Comparison of ENCODE assay signal across 15 cellular contexts in genomic region chr4:120902925-120903324, GRCh38. TPM values are rescaled to one million over a fixed set of nuclear protein-coding genes. Genes with fewer than 3 reads are reported as not detected.
"Had no signal": no experiment of that assay in that cellular context is flagged by ENCODE, and none has a peak within 500 bp of the region (broad histone marks: within the 10 kb centered on the region; RNA-seq: fewer than 3 reads in every experiment).

No MANE protein-coding gene starts in this region.

- DNase-seq: activated CD4-positive, alpha-beta T cell treated with anti-CD3 and anti-CD28 coated beads, Interleukin-2, amount 50 U/mL, for 1 hour; activated CD8-positive, alpha-beta memory T cell treated with anti-CD3 and anti-CD28 coated beads, Interleukin-2, amount 50 U/mL, for 48 hours; activated gamma-delta T cell; erythroblast; islet precursor cell; midbrain; ovary; sigmoid colon; SW 1271; trophoblast cell had no signal

- H3K36me3 Mint-ChIP-seq: stimulated activated memory B cell treated with anti-CD40 and anti-IgM and Interleukin-4, amounts not matched to agents 10 μg/mL and 1 μg/mL and 100 μg/mL, for 72 hours had no signal

- H3K4me1 Mint-ChIP-seq: stimulated activated memory B cell treated with anti-CD40 and anti-IgM and Interleukin-4, amounts not matched to agents 10 μg/mL and 1 μg/mL and 100 μg/mL, for 72 hours; WTC11 had no signal

- ATAC-seq: left lobe of liver; stimulated activated memory B cell treated with anti-CD40 and anti-IgM and Interleukin-4, amounts not matched to agents 10 μg/mL and 1 μg/mL and 100 μg/mL, for 72 hours; WTC11 had no signal

- FAIRE-seq: TTC549 had no signal

- H3K9me3 Mint-ChIP-seq: stimulated activated memory B cell treated with anti-CD40 and anti-IgM and Interleukin-4, amounts not matched to agents 10 μg/mL and 1 μg/mL and 100 μg/mL, for 72 hours had no signal

- H3K4me3 Mint-ChIP-seq: stimulated activated memory B cell treated with anti-CD40 and anti-IgM and Interleukin-4, amounts not matched to agents 10 μg/mL and 1 μg/mL and 100 μg/mL, for 72 hours; WTC11 had no signal

- H3K27ac Mint-ChIP-seq: stimulated activated memory B cell treated with anti-CD40 and anti-IgM and Interleukin-4, amounts not matched to agents 10 μg/mL and 1 μg/mL and 100 μg/mL, for 72 hours; WTC11 had no signal

RNA-seq across cellular contexts. Expression of gene PRDM5, which starts 19.6 kb away (rescaled TPM):
- total RNA-seq: T-helper 2 cell treated with Interferon-gamma antibody and Interleukin-4, amounts not matched to agents 100 ng/mL and 5 ng/mL, for 36 hours had no signal
